Comparison of ENCODE assay signal across 8 cellular contexts in genomic region chr22:46576556-46577351, GRCh38. TPM values are rescaled to one million over a fixed set of nuclear protein-coding genes. Genes with fewer than 3 reads are reported as not detected.
DNase-seq lines count a peak whose midpoint lies in the region; ATAC-seq and TF ChIP-seq lines count a peak whose summit lies in the region.

No MANE protein-coding gene starts in this region.

- no peaks in the 10 kb centered on the region for H3K27me3 ChIP-seq in esophagus muscularis mucosa
- peaks cover 16% of the 10 kb centered on the region for H3K27me3 ChIP-seq in neural cell (ENCODE audit: insufficient read depth, low read depth, low read length)
- H3K27me3 ChIP-seq in tibial nerve: no peaks in the 10 kb centered on the region

- H3K4me3 ChIP-seq in AG09309 (ENCODE audit: control insufficient read depth, low read depth, low read length) (peak overlapping the region; percentile 80), esophagus muscularis mucosa (peak overlapping the region; percentile 59 to 93 (median 74)), neural cell (ENCODE audit: low read length) (peak overlapping the region; percentile 95), tibial nerve (peak overlapping the region; percentile 20 to 91 (median 60))

- TF ChIP-seq POLR2A in esophagus muscularis mucosa (IDR thresholded peaks at IDR 0.05; ENCODE audit: low read depth) (no peak), tibial nerve (IDR thresholded peaks at IDR 0.05) (no peak)

- DNase-seq in AG09309 (ENCODE audit: low read depth) (no peak), GM19238 (ENCODE audit: insufficient read length, low spot score) (peak; percentile 78), NCI-H460 (ENCODE audit: extremely low read depth, low read depth) (peak; percentile 9), esophagus muscularis mucosa (ENCODE audit: extremely low spot score) (no peak), tibial nerve (ENCODE audit: low spot score in 2 of 2) (no peak)
- DNase-seq in activated T-cell treated with anti-CD3 and anti-CD28 coated beads, Interleukin-2, amount 50 U/mL, for 1 hour: peak; percentile 77

- H3K27ac ChIP-seq in esophagus muscularis mucosa (replicated peaks in 1 of 4) (peak overlapping the region; percentile 62 to 72 (median 68)), neural cell (ENCODE audit: low read length) (peak overlapping the region; percentile 77), tibial nerve (peak overlapping the region in 3 of 4 donors; percentile 73 to 88 (median 84))

- no peak for TF ChIP-seq RAD21 in neural cell (conservative IDR thresholded peaks at IDR 0.05)

- H3K9ac ChIP-seq in neural cell (ENCODE audit: low read length): peak overlapping the region; percentile 79

- H3K4me1 ChIP-seq in esophagus muscularis mucosa (peaks cover 55 to 71% (median 58%) of the 10 kb centered on the region in 4 donors), tibial nerve (peaks cover 0 to 50% (median 35%) of the 10 kb centered on the region in 4 donors)

- H3K4me2 ChIP-seq in neural cell (ENCODE audit: low read length): no peak overlapping the region

- intact Hi-C loops in esophagus muscularis mucosa (cut with DNase I): loop anchor here (5.0 kb wide), 1 partner anchor 161 kb away; the partner anchor contains the start of gene CERK

- no peak for ATAC-seq in GM21529 (IDR thresholded peaks at IDR 0.05; ENCODE audit: unreplicated experiment)

- no peaks in the 10 kb centered on the region for H4K20me1 ChIP-seq in neural cell (ENCODE audit: insufficient read depth)

- H3K9me2 ChIP-seq in neural cell (ENCODE audit: insufficient read depth, low read length): no peaks in the 10 kb centered on the region

- TF ChIP-seq CTCF in AG09309 (IDR thresholded peaks at IDR 0.05; ENCODE audit: control insufficient read depth, insufficient read depth, low read depth, low read length, missing control alignments) (no peak), esophagus muscularis mucosa (IDR thresholded peaks at IDR 0.05) (no peak), neural cell (IDR thresholded peaks at IDR 0.05; ENCODE audit: poor library complexity, severe bottlenecking) (no peak), tibial nerve (IDR thresholded peaks at IDR 0.05) (peak in 1 of 5 experiments; percentile 7)

- H2AFZ ChIP-seq in neural cell (ENCODE audit: low read depth, low read length): peak overlapping the region; percentile 58

- whole genome bisulfite sequencing in esophagus muscularis mucosa: 53% methylated on average over 3 of the region's 141 CpGs
- 0 to 7% methylated on average over 3 to 24 of the region's 141 CpGs for WGBS in tibial nerve, 2 donors

- TF ChIP-seq EP300 in esophagus muscularis mucosa (IDR thresholded peaks at IDR 0.05): no peak
- TF ChIP-seq EP300 in neural cell (conservative IDR thresholded peaks at IDR 0.05; ENCODE audit: poor library complexity, severe bottlenecking): peak; percentile 17
- TF ChIP-seq EP300 in tibial nerve (IDR thresholded peaks at IDR 0.05): no peak

- H3K79me2 ChIP-seq in neural cell (replicated peaks; ENCODE audit: insufficient read depth, low read length): peaks cover 7% of the 10 kb centered on the region

- peaks cover 0 to 9% (median 5%) of the 10 kb centered on the region in 4 donors for H3K9me3 ChIP-seq in esophagus muscularis mucosa
- H3K9me3 ChIP-seq in neural cell (ENCODE audit: low read length): no peaks in the 10 kb centered on the region
- H3K9me3 ChIP-seq in tibial nerve: peaks cover 0 to 6% (median 0%) of the 10 kb centered on the region in 4 donors

- H3K36me3 ChIP-seq in esophagus muscularis mucosa (no peaks in the 10 kb centered on the region), neural cell (ENCODE audit: insufficient read depth, low read length) (no peaks in the 10 kb centered on the region), tibial nerve (no peaks in the 10 kb centered on the region)

- H3F3A ChIP-seq in neural cell (ENCODE audit: insufficient read depth, low read length, poor library complexity, severe bottlenecking): no peaks in the 10 kb centered on the region

TF ChIP-seq in neural cell, 6 proteins besides CTCF, POLR2A, EP300 and RAD21:
- TF ChIP-seq MXI1 (conservative IDR thresholded peaks at IDR 0.05; ENCODE audit: poor library complexity, severe bottlenecking): peak; percentile 32
- TF ChIP-seq EZH2 (IDR thresholded peaks at IDR 0.05; ENCODE audit: borderline replicate concordance, insufficient read depth, low read length, poor library complexity, severe bottlenecking): no peak
- TF ChIP-seq REST (IDR thresholded peaks at IDR 0.05; ENCODE audit: borderline replicate concordance): no peak
- peak; percentile 35 for TF ChIP-seq POLR2AphosphoS5 (IDR thresholded peaks at IDR 0.05)

RNA-seq across cellular contexts. Expression of gene CELSR1, which starts 39.3 kb away (rescaled TPM):
- 7.0 and 8.7 TPM in 2 replicates for total RNA-seq in NCI-H460 (2014; rRNA removed; shearing (Covaris generic))
- polyA plus RNA-seq in NCI-H460 (2014; cell fraction: nucleus; rRNA removed): 6.7 and 11.9 TPM in 2 replicates
- 1 to 10 TPM; 2.5 to 2.7 (median 2.6) TPM for total RNA-seq in esophagus muscularis mucosa
- polyA plus RNA-seq in neural cell: 0.04 and 0.14 TPM in 2 replicates
- polyA minus RNA-seq in neural cell: 0.46 and 0.49 TPM in 2 replicates
- 1 to 10 TPM; 1.0 to 5.9 (median 2.6) TPM for total RNA-seq in tibial nerve

RNA-seq across cellular contexts. Expression of gene GRAMD4, which starts 43.4 kb away (rescaled TPM):
- total RNA-seq in NCI-H460 (2014; rRNA removed; shearing (Covaris generic)): 4.5 and 4.8 TPM in 2 replicates
- polyA plus RNA-seq in NCI-H460 (2014; cell fraction: nucleus; rRNA removed): 11.8 and 13.8 TPM in 2 replicates
- total RNA-seq in esophagus muscularis mucosa: 100 to 1,000 TPM in 1 of 4 donors, 10 to 100 TPM in 3; 20.0 to 126 (median 63.8) TPM
- 35.6 and 56.6 TPM in 2 replicates for polyA plus RNA-seq in neural cell
- polyA minus RNA-seq in neural cell: 35.9 and 51.1 TPM in 2 replicates
- total RNA-seq in tibial nerve: 100 to 1,000 TPM in 1 of 4 donors, 10 to 100 TPM in 3; 18.2 to 299 (median 54.3) TPM

Comparison
In these comparisons a context has a peak if more than half of its experiments do, and no peak if none do; other contexts are left out.
1. DNase-seq: peak in GM19238 (single experiment), NCI-H460 (single experiment) and activated T-cell treated with anti-CD3 and anti-CD28 coated beads, Interleukin-2, amount 50 U/mL, for 1 hour (single experiment); none in AG09309 (single experiment), esophagus muscularis mucosa (single experiment) and tibial nerve (0 of 2).
2. Peak in every context shown above with its lines, with median percentiles within 50 percentile points of each other: H3K4me3 ChIP-seq and H3K27ac ChIP-seq.